21 cellular contexts compared by ENCODE assay signal in the genomic region with DNA sequence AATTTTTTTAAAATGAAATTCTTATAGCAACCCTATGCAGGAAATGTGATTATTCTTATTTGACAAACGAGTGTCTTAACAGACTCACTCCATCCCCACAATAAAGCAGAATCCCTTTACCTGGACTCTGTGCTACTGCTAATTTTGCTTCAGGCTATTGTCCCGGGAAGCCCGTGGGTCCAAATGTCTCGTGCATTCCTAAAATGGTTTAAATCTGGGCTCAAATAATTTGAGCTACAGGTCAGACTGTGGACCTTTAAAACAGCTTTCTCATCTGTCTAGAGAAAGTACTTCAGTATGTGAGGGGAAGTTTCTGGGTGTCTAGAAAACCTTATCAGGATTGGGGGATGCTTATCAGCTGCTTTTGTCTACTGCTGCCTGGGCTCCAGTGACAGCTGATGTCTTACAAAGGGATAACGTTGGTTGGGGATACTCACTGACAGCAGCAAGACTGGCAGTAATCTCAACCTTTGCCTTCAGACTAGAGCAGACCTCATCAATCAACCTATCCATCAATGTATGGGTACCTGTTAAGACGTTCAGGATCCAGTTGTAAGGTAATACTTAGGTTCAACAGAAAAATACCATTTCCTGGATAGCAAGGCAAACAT.
DNase-seq lines count a peak whose midpoint lies in the region; ATAC-seq, FAIRE-seq and TF ChIP-seq lines count a peak whose summit lies in the region.
"Had no signal": no experiment of that assay in that cellular context is flagged by ENCODE, and none has a peak within 500 bp of the region (broad histone marks: within the 10 kb centered on the region; RNA-seq: fewer than 3 reads in every experiment).

No MANE protein-coding gene starts in this region.

- H3K4me1 ChIP-seq in mesodermal cell (ENCODE audit: control insufficient read depth, insufficient read depth, low read length, poor library complexity, severe bottlenecking) (peaks cover 24% of the 10 kb centered on the region), transverse colon (no peaks in the 10 kb centered on the region)
- H3K4me1 ChIP-seq: A549, HAP-1 had no signal

- WGBS in mesodermal cell (ENCODE audit: insufficient coverage in 2 of 2), 2 experiments, result 30 to 60% methylated on average over 1 to 2 of the region's 6 CpGs
- WGBS in lower leg skin, 2 donors, result 62 to 68% methylated on average over 6 of the region's 6 CpGs
- 49 to 57% methylated on average over 5 to 6 of the region's 6 CpGs for WGBS in transverse colon (ENCODE audit: low coverage in 1 of 2), 2 donors

- H3K27me3 ChIP-seq in bronchial epithelial cell (ENCODE audit: control insufficient read depth, insufficient read depth, low read length), result no peaks in the 10 kb centered on the region
- no peaks in the 10 kb centered on the region for H3K27me3 ChIP-seq in transverse colon
- H3K27me3 ChIP-seq: BE2C had no signal

- H3K4me3 ChIP-seq in bronchial epithelial cell (ENCODE audit: low read depth, low read length), result no peak overlapping the region
- no peak overlapping the region for H3K4me3 ChIP-seq in mesodermal cell (ENCODE audit: extremely low read depth, insufficient read depth, low read length, poor library complexity, severe bottlenecking)
- no peak overlapping the region for H3K4me3 ChIP-seq in lower leg skin (ENCODE audit: low read depth, poor library complexity, severe bottlenecking)
- no peak overlapping the region for H3K4me3 ChIP-seq in transverse colon
- H3K4me3 ChIP-seq: A549, GM23248, HAP-1 had no signal

- H3K9me3 ChIP-seq in mesodermal cell (ENCODE audit: control insufficient read depth, low read length) (no peaks in the 10 kb centered on the region), transverse colon (no peaks in the 10 kb centered on the region)
- H3K9me3 ChIP-seq: BE2C, HAP-1 had no signal

- no peak for ATAC-seq in HG03520 (IDR thresholded peaks at IDR 0.05; ENCODE audit: unreplicated experiment)
- ATAC-seq: A549, Panc1 had no signal

- in situ Hi-C loops in transverse colon (cut with MboI; ENCODE audit: low pct_ligation_motif_present in 1 of 4, low pct_unique_long_range_greater_than_20kb in 1 of 4, low sequenced_read_pairs in 3 of 4), result no loop called here

- TF ChIP-seq CTCF in bronchial epithelial cell (IDR thresholded peaks at IDR 0.05; ENCODE audit: insufficient read depth, low read length, severe bottlenecking) (no peak), lower leg skin (IDR thresholded peaks at IDR 0.05) (no peak), transverse colon (IDR thresholded peaks at IDR 0.05) (no peak)

- FAIRE-seq in bronchial epithelial cell (lab: Jason Lieb, UNC), result peak; percentile 85
- FAIRE-seq: A549, GM12891 had no signal

- peak; percentile 59 for DNase-seq in EL
- peak; percentile 57 for DNase-seq in M059J (ENCODE audit: low read depth)
- no peak for DNase-seq in bronchial epithelial cell (ENCODE audit: low read depth)
- no peak for DNase-seq in lower leg skin (ENCODE audit: low spot score in 2 of 2)
- no peak for DNase-seq in AG08396 (ENCODE audit: low spot score)
- DNase-seq in transverse colon, result no peak
- DNase-seq: BE2C; DMS79; GM23248; KG1; MV-4-11; NCI-H1694 treated with DMSO at 0.1 percent for 48 hours; NCI-H510A; NK-92 treated with Interleukin-12 subunit alpha and Interleukin-12 subunit beta, amount 100 ng/mL, for 24 hours; SIG-M5 had no signal

- TF ChIP-seq POLR2A in lower leg skin (IDR thresholded peaks at IDR 0.05) (no peak), transverse colon (IDR thresholded peaks at IDR 0.05) (no peak)

- TF ChIP-seq EP300 in transverse colon (IDR thresholded peaks at IDR 0.05; ENCODE audit: low read depth), result no peak

- intact Hi-C loops in lower leg skin (cut with DNase I; ENCODE audit: low total_unique reads), result no loop called here
- intact Hi-C loops in transverse colon (cut with DNase I; ENCODE audit: low total_unique reads), result no loop called here

- H3K27ac ChIP-seq in mesodermal cell (ENCODE audit: low read depth, low read length, severe bottlenecking), result peak overlapping the region; percentile 36
- H3K27ac ChIP-seq in transverse colon, result no peak overlapping the region
- H3K27ac ChIP-seq: A549, GM23248 had no signal

- H3K36me3 ChIP-seq in bronchial epithelial cell (ENCODE audit: control insufficient read depth, insufficient read depth, low read length) (no peaks in the 10 kb centered on the region), mesodermal cell (ENCODE audit: control insufficient read depth, insufficient read depth, low read length) (no peaks in the 10 kb centered on the region), transverse colon (no peaks in the 10 kb centered on the region)
- H3K36me3 ChIP-seq: BE2C, HAP-1 had no signal

Comparison
In these comparisons a context has a peak if more than half of its experiments do, and no peak if none do; other contexts are left out.
1. DNase-seq: peak in EL (single experiment) and M059J (single experiment); none in bronchial epithelial cell (single experiment), lower leg skin (0 of 2), AG08396 (single experiment) and transverse colon (single experiment).